8 cellular contexts compared by ENCODE assay signal in genomic region chr19:57239982-57240310, GRCh38. TPM values are rescaled to one million over a fixed set of nuclear protein-coding genes. Genes with fewer than 3 reads are reported as not detected.
DNase-seq lines count a peak whose midpoint lies in the region; ATAC-seq and TF ChIP-seq lines count a peak whose summit lies in the region.

No MANE protein-coding gene starts in this region.

- H3K9me3 Mint-ChIP-seq in activated CD4-positive, alpha-beta memory T cell treated with anti-CD3 and anti-CD28 coated beads for 36 hours, result peaks cover 2% of the 10 kb centered on the region

- H3K27ac Mint-ChIP-seq in activated CD4-positive, alpha-beta memory T cell treated with anti-CD3 and anti-CD28 coated beads for 36 hours, result peak overlapping the region; percentile 89

- peak overlapping the region; percentile 83 to 95 (median 93) for H3K27ac ChIP-seq in stomach

- H3K27me3 Mint-ChIP-seq in activated CD4-positive, alpha-beta memory T cell treated with anti-CD3 and anti-CD28 coated beads for 36 hours, result no peaks in the 10 kb centered on the region

- ATAC-seq in HG02973 (IDR thresholded peaks at IDR 0.05; ENCODE audit: unreplicated experiment), result no peak

- H3K4me3 Mint-ChIP-seq in activated CD4-positive, alpha-beta memory T cell treated with anti-CD3 and anti-CD28 coated beads for 36 hours, result peak overlapping the region; percentile 90

- WGBS in stomach, 5 donors, result 17 to 71% (median 22%) methylated on average over 1 to 12 of the region's 12 CpGs

- CTCF ChIA-PET in activated CD4-positive, alpha-beta memory T cell treated with anti-CD3 and anti-CD28 coated beads for 36 hours (lab: Charles Lee), result interaction anchor here (1.1 kb wide), 1 partner anchor 30 kb away, joined by 3 read pairs; no protein-coding TSS in a partner anchor

- no peak for TF ChIP-seq POLR2A in stomach (IDR thresholded peaks at IDR 0.05)

- H3K27me3 ChIP-seq in stomach, result no peaks in the 10 kb centered on the region

- H3K4me1 Mint-ChIP-seq in activated CD4-positive, alpha-beta memory T cell treated with anti-CD3 and anti-CD28 coated beads for 36 hours (ENCODE audit: low read depth), result peaks cover 24% of the 10 kb centered on the region

- H3K9me3 ChIP-seq in stomach, result no peaks in the 10 kb centered on the region

- POLR2A ChIA-PET in activated CD4-positive, alpha-beta memory T cell treated with anti-CD3 and anti-CD28 coated beads for 36 hours (lab: Charles Lee), result interaction anchor here (1.7 kb wide), 1 partner anchor 49 kb away, joined by 6 read pairs; the partner anchor contains the start of gene ZNF264

- no peak for TF ChIP-seq EP300 in stomach (IDR thresholded peaks at IDR 0.05)

- H3K4me1 ChIP-seq in stomach, result peaks cover 13 to 28% (median 27%) of the 10 kb centered on the region in 4 donors

- H3K36me3 Mint-ChIP-seq in activated CD4-positive, alpha-beta memory T cell treated with anti-CD3 and anti-CD28 coated beads for 36 hours, result peaks cover 20% of the 10 kb centered on the region

- peak overlapping the region; percentile 94 for H3K4me3 ChIP-seq in iPS-11a (ENCODE audit: low read depth, low read length)
- peak overlapping the region; percentile 89 to 99 (median 90) for H3K4me3 ChIP-seq in stomach

- DNase-seq in NCI-H2227 (lab: John Stamatoyannopoulos, UW; ENCODE audit: unreplicated experiment) (peak; percentile 71), NCI-H2227 treated with DMSO at 0.1 percent for 48 hours (lab: John Stamatoyannopoulos, UW) (no peak), stomach (no peak), ureter (ENCODE audit: low spot score) (no peak), COLO668 (lab: John Stamatoyannopoulos, UW; ENCODE audit: unreplicated experiment) (no peak)
- no peak for DNase-seq in activated CD4-positive, alpha-beta memory T cell treated with anti-CD3 and anti-CD28 coated beads for 36 hours

- TF ChIP-seq CTCF in stomach (IDR thresholded peaks at IDR 0.05), result no peak

- intact Hi-C loops in activated CD4-positive, alpha-beta memory T cell treated with anti-CD3 and anti-CD28 coated beads for 36 hours (cut with micrococcal nuclease), result loop anchor here (1.0 kb wide), 5 partner anchors 39 to 338 kb away; partner anchors contain the start of genes ZNF264, ZNF304, ZNF416 and ZNF548
- intact Hi-C loops in stomach (cut with DNase I; ENCODE audit: low total_unique reads), result no loop called here

- H3K36me3 ChIP-seq in stomach, result peaks cover 5 to 26% (median 20%) of the 10 kb centered on the region in 4 donors

RNA-seq across cellular contexts. Expression of gene ZNF805, which starts 0.5 kb away (rescaled TPM):
- total RNA-seq in activated CD4-positive, alpha-beta memory T cell treated with anti-CD3 and anti-CD28 coated beads for 36 hours, result 1 to 10 TPM; 6.9 to 7.0 TPM
- total RNA-seq in stomach, result 10 to 100 TPM in 1 of 5 donors, 1 to 10 TPM in 4; 1.2 to 37.6 (median 8.1) TPM
- polyA plus RNA-seq in stomach, result under 1 TPM; 0.46 to 0.81 (median 0.53) TPM
- 21.3 TPM for total RNA-seq in ureter

RNA-seq across cellular contexts. Expression of gene AURKC, which starts 9.1 kb away (rescaled TPM):
- under 1 TPM; 0.81 to 0.97 TPM for total RNA-seq in activated CD4-positive, alpha-beta memory T cell treated with anti-CD3 and anti-CD28 coated beads for 36 hours
- total RNA-seq in stomach (1 to 10 TPM in 1 of 5 donors, under 1 TPM in 1, not detected in 3; 0.72 to 1.3 TPM), ureter (3.1 TPM)
- 1 to 10 TPM in 2 of 3 donors, not detected in 1; 1.0 to 1.2 TPM for polyA plus RNA-seq in stomach

RNA-seq across cellular contexts. Expression of gene ZNF460, which starts 40.3 kb away (rescaled TPM):
- 10 to 100 TPM; 45.5 to 45.8 TPM for total RNA-seq in activated CD4-positive, alpha-beta memory T cell treated with anti-CD3 and anti-CD28 coated beads for 36 hours
- total RNA-seq in stomach (100 to 1,000 TPM in 1 of 5 donors, 10 to 100 TPM in 4; 46.5 to 140 (median 56.7) TPM), ureter (101 TPM)
- under 1 TPM; 0.25 to 0.75 (median 0.31) TPM for polyA plus RNA-seq in stomach

RNA-seq across cellular contexts. Expression of gene ZNF264, which starts 48.6 kb away (rescaled TPM):
- total RNA-seq in activated CD4-positive, alpha-beta memory T cell treated with anti-CD3 and anti-CD28 coated beads for 36 hours, result 10 to 100 TPM; 18.9 to 20.4 TPM
- total RNA-seq in stomach (10 to 100 TPM in 4 of 5 donors, 1 to 10 TPM in 1; 8.2 to 53.0 (median 41.0) TPM), ureter (54.8 TPM)
- polyA plus RNA-seq in stomach, result 10 to 100 TPM in 1 of 3 donors, 1 to 10 TPM in 2; 3.2 to 26.0 (median 4.6) TPM
